In genomic region chr7:34124765-34125164, GRCh38 we compare ENCODE assay signal across 8 cellular contexts.
"Had no signal": no experiment of that assay in that cellular context is flagged by ENCODE, and none has a peak within 500 bp of the region (broad histone marks: within the 10 kb centered on the region; RNA-seq: fewer than 3 reads in every experiment).

No MANE protein-coding gene starts in this region.

- DNase-seq: GDM1, GF-D8 had no signal

- H3K4me3 ChIP-seq: GM12878 had no signal

- ATAC-seq: GM12878 had no signal

- FAIRE-seq: G401.6, GM12878, GM12891, GM12892, GM18507, GM19239 had no signal
